15 cellular contexts compared by ENCODE assay signal in the genomic region with DNA sequence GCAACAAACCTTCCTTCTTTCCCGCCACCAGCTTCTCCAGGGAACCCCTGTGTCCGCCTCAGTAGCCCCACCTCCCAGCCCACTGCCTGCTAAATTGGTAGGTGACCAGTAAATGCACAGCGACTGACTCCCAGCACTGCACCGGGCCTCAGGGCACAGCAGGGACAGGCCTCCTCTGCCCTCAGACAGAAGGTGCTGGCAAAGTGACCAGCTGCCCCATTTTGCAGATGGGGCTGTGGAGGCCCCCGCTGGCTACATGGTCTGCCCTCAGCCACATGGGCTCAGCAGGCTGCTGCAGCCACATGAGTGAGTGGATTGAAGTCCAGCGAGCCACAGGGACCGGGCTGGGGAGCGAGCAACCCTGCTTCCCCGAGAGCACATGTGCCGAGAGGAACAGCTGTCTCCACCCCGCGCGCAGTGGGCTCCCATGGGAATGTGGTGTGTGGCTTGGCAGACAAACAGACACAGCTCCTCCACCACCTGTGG. TPM values are rescaled to one million over a fixed set of nuclear protein-coding genes. Genes with fewer than 3 reads are reported as not detected.
DNase-seq lines count a peak whose midpoint lies in the region; ATAC-seq and TF ChIP-seq lines count a peak whose summit lies in the region.
"Had no signal": no experiment of that assay in that cellular context is flagged by ENCODE, and none has a peak within 500 bp of the region (broad histone marks: within the 10 kb centered on the region; RNA-seq: fewer than 3 reads in every experiment).

No MANE protein-coding gene starts in this region.

- no peak for TF ChIP-seq CTCF in NB4 (IDR thresholded peaks at IDR 0.05; ENCODE audit: low read depth, low read length)
- no peak for TF ChIP-seq CTCF in glutamatergic neuron (IDR thresholded peaks at IDR 0.05; ENCODE audit: partially characterized antibody, unreplicated experiment)
- no peak for TF ChIP-seq CTCF in psoas muscle (IDR thresholded peaks at IDR 0.05)

- peaks cover 14 to 83% (median 73%) of the 10 kb centered on the region in 10 experiments for H3K4me1 ChIP-seq in BLaER1 treated with 17β-estradiol and CSF1 and Interleukin-3, amounts not matched to agents 10 nM and 100 nM
- no peaks in the 10 kb centered on the region for H3K4me1 ChIP-seq in psoas muscle
- H3K4me1 ChIP-seq: foreskin keratinocyte, neural progenitor cell, spleen had no signal

- peaks cover 14% of the 10 kb centered on the region for H3K27me3 Mint-ChIP-seq in glutamatergic neuron (ENCODE audit: unreplicated experiment)
- peaks cover 11% of the 10 kb centered on the region for H3K27me3 Mint-ChIP-seq in activated CD4-positive, alpha-beta T cell treated with anti-CD3 and anti-CD28 coated beads, Interleukin-2, amount 10 ng/mL, durations not matched to agents 24 days and 14 days

- H3K4me3 Mint-ChIP-seq in glutamatergic neuron (ENCODE audit: unreplicated experiment): no peak overlapping the region
- H3K4me3 Mint-ChIP-seq in activated CD4-positive, alpha-beta T cell treated with anti-CD3 and anti-CD28 coated beads, Interleukin-2, amount 10 ng/mL, durations not matched to agents 24 days and 14 days: no peak overlapping the region
- H3K4me3 Mint-ChIP-seq: activated CD4-positive, alpha-beta memory T cell treated with anti-CD3 and anti-CD28 coated beads for 36 hours; endodermal cell; neural progenitor cell had no signal

- no peaks in the 10 kb centered on the region for H3K9me3 ChIP-seq in BLaER1 treated with 17β-estradiol and CSF1 and Interleukin-3, amounts not matched to agents 10 nM and 100 nM (replicated peaks in 1 of 11)
- no peaks in the 10 kb centered on the region for H3K9me3 ChIP-seq in psoas muscle
- H3K9me3 ChIP-seq: spleen had no signal

- no peaks in the 10 kb centered on the region for H4K20me1 ChIP-seq in BLaER1 treated with 17β-estradiol and CSF1 and Interleukin-3, amounts not matched to agents 10 nM and 100 nM

- ATAC-seq in psoas muscle (peak in 3 of 4 donors; percentile 16 to 49 (median 36)), GM18502 (IDR thresholded peaks at IDR 0.05; ENCODE audit: poor library complexity, unreplicated experiment) (no peak), GM21367 (IDR thresholded peaks at IDR 0.05; ENCODE audit: unreplicated experiment) (no peak)
- ATAC-seq: foreskin keratinocyte had no signal

- peaks cover 34% of the 10 kb centered on the region for H3K4me1 Mint-ChIP-seq in glutamatergic neuron (ENCODE audit: low read depth, unreplicated experiment)
- no peaks in the 10 kb centered on the region for H3K4me1 Mint-ChIP-seq in activated CD4-positive, alpha-beta T cell treated with anti-CD3 and anti-CD28 coated beads, Interleukin-2, amount 10 ng/mL, durations not matched to agents 24 days and 14 days
- H3K4me1 Mint-ChIP-seq: endodermal cell, neural progenitor cell had no signal

- H3K9me3 Mint-ChIP-seq in glutamatergic neuron (ENCODE audit: unreplicated experiment): peaks cover 9% of the 10 kb centered on the region
- H3K9me3 Mint-ChIP-seq in activated CD4-positive, alpha-beta T cell treated with anti-CD3 and anti-CD28 coated beads, Interleukin-2, amount 10 ng/mL, durations not matched to agents 24 days and 14 days: no peaks in the 10 kb centered on the region
- H3K9me3 Mint-ChIP-seq: activated CD4-positive, alpha-beta memory T cell treated with anti-CD3 and anti-CD28 coated beads for 36 hours; endodermal cell; neural progenitor cell had no signal

- no peaks in the 10 kb centered on the region for H3K36me3 ChIP-seq in BLaER1 treated with 17β-estradiol and CSF1 and Interleukin-3, amounts not matched to agents 10 nM and 100 nM
- no peaks in the 10 kb centered on the region for H3K36me3 ChIP-seq in psoas muscle (ENCODE audit: insufficient read depth in 1 of 2, low read depth in 1 of 2)
- H3K36me3 ChIP-seq: neural progenitor cell, spleen had no signal

- H3K9ac ChIP-seq in BLaER1 treated with 17β-estradiol and CSF1 and Interleukin-3, amounts not matched to agents 10 nM and 100 nM: peak overlapping the region in 7 of 11 experiments; percentile 20 to 51 (median 39); a peak in 10 of 22 replicates
- H3K9ac ChIP-seq: neural progenitor cell had no signal

- no peak overlapping the region for H3K4me3 ChIP-seq in BLaER1 treated with 17β-estradiol and CSF1 and Interleukin-3, amounts not matched to agents 10 nM and 100 nM
- H3K4me3 ChIP-seq in NB4 (ENCODE audit: low read depth, low read length): no peak overlapping the region
- no peak overlapping the region for H3K4me3 ChIP-seq in psoas muscle
- H3K4me3 ChIP-seq: neural progenitor cell, spleen had no signal

- peak overlapping the region in 6 of 11 experiments; percentile 29 to 68 (median 56); a peak in 9 of 22 replicates for H3K27ac ChIP-seq in BLaER1 treated with 17β-estradiol and CSF1 and Interleukin-3, amounts not matched to agents 10 nM and 100 nM
- no peak overlapping the region for H3K27ac ChIP-seq in psoas muscle
- H3K27ac ChIP-seq: foreskin keratinocyte, neural progenitor cell, spleen had no signal

- intact Hi-C loops in psoas muscle (cut with DNase I): loop anchor here in 1 of 2 donors (1.0 kb wide), 1 partner anchor 13 kb away; no protein-coding TSS in a partner anchor
- intact Hi-C loops in activated CD4-positive, alpha-beta T cell treated with anti-CD3 and anti-CD28 coated beads, Interleukin-2, amount 10 ng/mL, durations not matched to agents 24 days and 14 days (cut with micrococcal nuclease): no loop called here

- 34 to 57% (median 43%) methylated on average over 13 of the region's 13 CpGs for WGBS in psoas muscle, 3 donors

- H3K27ac Mint-ChIP-seq in glutamatergic neuron (ENCODE audit: unreplicated experiment): peak overlapping the region; percentile 79
- no peak overlapping the region for H3K27ac Mint-ChIP-seq in activated CD4-positive, alpha-beta T cell treated with anti-CD3 and anti-CD28 coated beads, Interleukin-2, amount 10 ng/mL, durations not matched to agents 24 days and 14 days
- H3K27ac Mint-ChIP-seq: activated CD4-positive, alpha-beta memory T cell treated with anti-CD3 and anti-CD28 coated beads for 36 hours; neural progenitor cell had no signal

- DNase-seq in NB4 (ENCODE audit: low read depth): peak; percentile 64
- DNase-seq in glutamatergic neuron: peak; percentile 69
- peak; percentile 68 to 83 for DNase-seq in psoas muscle
- DNase-seq in RPMI8226: no peak
- no peak for DNase-seq in activated CD4-positive, alpha-beta T cell treated with anti-CD3 and anti-CD28 coated beads, Interleukin-2, amount 10 ng/mL, durations not matched to agents 24 days and 14 days
- DNase-seq: activated CD4-positive, alpha-beta memory T cell treated with anti-CD3 and anti-CD28 coated beads for 36 hours; amniotic stem cell; endodermal cell; foreskin keratinocyte; mesendoderm; spleen had no signal

- H3K36me3 Mint-ChIP-seq in glutamatergic neuron (ENCODE audit: unreplicated experiment): no peaks in the 10 kb centered on the region
- no peaks in the 10 kb centered on the region for H3K36me3 Mint-ChIP-seq in activated CD4-positive, alpha-beta T cell treated with anti-CD3 and anti-CD28 coated beads, Interleukin-2, amount 10 ng/mL, durations not matched to agents 24 days and 14 days (ENCODE audit: low read depth)
- H3K36me3 Mint-ChIP-seq: activated CD4-positive, alpha-beta memory T cell treated with anti-CD3 and anti-CD28 coated beads for 36 hours; neural progenitor cell had no signal

- peaks cover 0 to 12% (median 0%) of the 10 kb centered on the region in 11 experiments; a peak in 3 of 22 replicates for H3K27me3 ChIP-seq in BLaER1 treated with 17β-estradiol and CSF1 and Interleukin-3, amounts not matched to agents 10 nM and 100 nM
- peaks cover 0 to 13% (median 0%) of the 10 kb centered on the region in 3 donors for H3K27me3 ChIP-seq in psoas muscle (ENCODE audit: insufficient read depth in 3 of 3, low read length in 2 of 3)

- H3K4me2 ChIP-seq in BLaER1 treated with 17β-estradiol and CSF1 and Interleukin-3, amounts not matched to agents 10 nM and 100 nM: peak overlapping the region; percentile 2 to 100 (median 84)
- H3K4me2 ChIP-seq: neural progenitor cell had no signal

- TF ChIP-seq POLR2A in NB4 (IDR thresholded peaks at IDR 0.05; ENCODE audit: extremely low read depth, insufficient read length): no peak

RNA-seq across cellular contexts. Expression of a gene that starts 7.8 kb away (rescaled TPM):
- 18.5 TPM for total RNA-seq in glutamatergic neuron (ENCODE audit: unreplicated experiment)
- total RNA-seq in psoas muscle: 1 to 10 TPM in 2 of 4 donors, under 1 TPM in 1, not detected in 1; 0.71 to 1.4 (median 1.1) TPM
- polyA plus RNA-seq in psoas muscle: 10 to 100 TPM in 1 of 3 donors, under 1 TPM in 2; 0.29 to 26.9 (median 0.37) TPM
- total RNA-seq in activated CD4-positive, alpha-beta T cell treated with anti-CD3 and anti-CD28 coated beads, Interleukin-2, amount 10 ng/mL, durations not matched to agents 24 days and 14 days: 0.76 and 2.2 TPM in 2 replicates
- total RNA-seq: foreskin keratinocyte had no signal
- polyA plus RNA-seq: foreskin keratinocyte had no signal

RNA-seq across cellular contexts. Expression of a gene that starts 27.6 kb away (rescaled TPM):
- total RNA-seq in glutamatergic neuron (ENCODE audit: unreplicated experiment) (42.1 TPM), psoas muscle (10 to 100 TPM; 14.8 to 20.8 (median 17.2) TPM)
- polyA plus RNA-seq in psoas muscle: 10 to 100 TPM; 10.7 to 16.4 (median 12.4) TPM
- total RNA-seq in activated CD4-positive, alpha-beta T cell treated with anti-CD3 and anti-CD28 coated beads, Interleukin-2, amount 10 ng/mL, durations not matched to agents 24 days and 14 days: 27.8 and 29.5 TPM in 2 replicates

Comparison
In these comparisons a context has a peak if more than half of its experiments do, and no peak if none do; other contexts are left out.
1. DNase-seq: peak in NB4 (single experiment), glutamatergic neuron (single experiment) and psoas muscle (2 of 2); none in RPMI8226 (single experiment) and activated CD4-positive, alpha-beta T cell treated with anti-CD3 and anti-CD28 coated beads, Interleukin-2, amount 10 ng/mL, durations not matched to agents 24 days and 14 days (single experiment).
2. ATAC-seq: peak in psoas muscle (3 of 4); none in GM18502 (single experiment) and GM21367 (single experiment).